In genomic region chr18:3916082-3916481, GRCh38 we compare ENCODE assay signal across 23 cellular contexts.
DNase-seq lines count a peak whose midpoint lies in the region; ATAC-seq, FAIRE-seq and TF ChIP-seq lines count a peak whose summit lies in the region.
"Had no signal": no experiment of that assay in that cellular context is flagged by ENCODE, and none has a peak within 500 bp of the region (broad histone marks: within the 10 kb centered on the region; RNA-seq: fewer than 3 reads in every experiment).

No MANE protein-coding gene starts in this region.

- in situ Hi-C loops in K562 (cut with MboI) = no loop called here

- TF ChIP-seq CTCF in K562 (IDR thresholded peaks at IDR 0.05 in 2 of 3, conservative IDR thresholded peaks at IDR 0.05 in 1 of 3; ENCODE audit: insufficient read depth in 2 of 3, low read depth in 1 of 3, low read length in 3 of 3) (no peak), stomach (IDR thresholded peaks at IDR 0.05) (no peak), Peyer's patch (IDR thresholded peaks at IDR 0.05) (no peak)

- TF ChIP-seq POLR2A in K562 (conservative IDR thresholded peaks at IDR 0.05) (no peak), stomach (IDR thresholded peaks at IDR 0.05) (no peak), Peyer's patch (IDR thresholded peaks at IDR 0.05) (no peak)

- TF ChIP-seq RAD21 in K562 (CRISPR knock-in tag; conservative IDR thresholded peaks at IDR 0.05 in 1 of 2, IDR thresholded peaks at IDR 0.05 in 1 of 2) = no peak

- H3K36me3 ChIP-seq in K562 (ENCODE audit: control insufficient read depth, insufficient read depth, low read length) (no peaks in the 10 kb centered on the region), stomach (no peaks in the 10 kb centered on the region), Peyer's patch (no peaks in the 10 kb centered on the region)
- H3K36me3 ChIP-seq: gastroesophageal sphincter, pancreas, suprapubic skin had no signal

- no peaks in the 10 kb centered on the region for H4K20me1 ChIP-seq in K562 (replicated peaks; ENCODE audit: control insufficient read depth, insufficient read depth, low read length)

- H3K4me3 ChIP-seq in K562 = no peak overlapping the region
- H3K4me3 ChIP-seq in stomach = no peak overlapping the region
- H3K4me3 ChIP-seq in Peyer's patch = no peak overlapping the region
- H3K4me3 ChIP-seq: A549, gastroesophageal sphincter, lung, pancreas, skin epidermis, suprapubic skin had no signal

- no peak overlapping the region for H2AFZ ChIP-seq in K562 (ENCODE audit: low read depth, low read length)

- ATAC-seq in Right ventricle myocardium inferior = peak; percentile 39
- ATAC-seq in K562 = peak; percentile 45
- no peak for ATAC-seq in GM19397 (IDR thresholded peaks at IDR 0.05; ENCODE audit: unreplicated experiment)
- no peak for ATAC-seq in HG03139 (IDR thresholded peaks at IDR 0.05; ENCODE audit: unreplicated experiment)
- ATAC-seq: A549; activated CD8-positive, alpha-beta T cell treated with anti-CD3 and anti-CD28 coated beads for 36 hours; gastroesophageal sphincter; pancreas; T-cell; WTC11 had no signal

- H3K4me1 ChIP-seq in K562 (replicated peaks in 1 of 2; ENCODE audit: control insufficient read depth in 2 of 2, insufficient read depth in 2 of 2, low read length in 2 of 2) (no peaks in the 10 kb centered on the region; a peak in 1 of 5 replicates), stomach (peaks cover 0 to 8% (median 0%) of the 10 kb centered on the region in 4 donors), Peyer's patch (no peaks in the 10 kb centered on the region)
- H3K4me1 ChIP-seq: A549, gastroesophageal sphincter, pancreas, suprapubic skin had no signal

- FAIRE-seq in K562 (lab: Jason Lieb, UNC) = no peak
- FAIRE-seq: A549, GM12892, pancreas had no signal

- under 1% methylated on average over 7 of the region's 7 CpGs for whole genome bisulfite sequencing in K562 (ENCODE audit: insufficient coverage, low coverage, missing lambda C conversion rate)
- WGBS in stomach, 5 donors = 31 to 53% (median 39%) methylated on average over 7 of the region's 7 CpGs

- intact Hi-C loops in Right ventricle myocardium inferior (cut with DNase I) (no loop called here), cardiac septum (cut with DNase I) (loop anchor here (5.0 kb wide), 1 partner anchor 51 kb away; no protein-coding TSS in a partner anchor), K562 (cut with micrococcal nuclease) (no loop called here), stomach (cut with DNase I; ENCODE audit: low total_unique reads) (no loop called here)

- H3K9me3 ChIP-seq in K562 (replicated peaks; ENCODE audit: control insufficient read depth, insufficient read depth, low read depth, low read length) (no peaks in the 10 kb centered on the region), stomach (no peaks in the 10 kb centered on the region), Peyer's patch (no peaks in the 10 kb centered on the region)
- H3K9me3 ChIP-seq: A549, gastroesophageal sphincter, pancreas, suprapubic skin had no signal

- H3K9ac ChIP-seq in K562 (ENCODE audit: insufficient read depth in 1 of 2, low read depth in 2 of 2, low read length in 2 of 2) = no peak overlapping the region

- H3K27me3 ChIP-seq in K562 (ENCODE audit: control insufficient read depth in 2 of 2, insufficient read depth in 2 of 2, low read length in 2 of 2) = no peaks in the 10 kb centered on the region
- peaks cover 0 to 4% (median 0%) of the 10 kb centered on the region in 3 donors for H3K27me3 ChIP-seq in stomach
- no peaks in the 10 kb centered on the region for H3K27me3 ChIP-seq in Peyer's patch
- H3K27me3 ChIP-seq: gastroesophageal sphincter, suprapubic skin had no signal

- no peak overlapping the region for H3K4me2 ChIP-seq in K562 (ENCODE audit: insufficient read depth, low read length)
- H3K4me2 ChIP-seq: A549 had no signal

- H3K9me1 ChIP-seq in K562 (ENCODE audit: control insufficient read depth, insufficient read depth, low read length) = no peaks in the 10 kb centered on the region

- no TSS peak for BruUV-seq in K562 (replicated peaks; lab: Mats Ljungman, UMichigan)

- DNase-seq in Right ventricle myocardium inferior (ENCODE audit: missing footprints) = no peak
- DNase-seq in cardiac septum (ENCODE audit: low spot score) = no peak
- DNase-seq in K562 (ENCODE audit: extremely low read depth in 1 of 4, low spot score in 3 of 4) = peak in 2 of 4 experiments; percentile 17 to 24
- DNase-seq in inferior parietal cortex (ENCODE audit: extremely low spot score) = peak; percentile 54
- DNase-seq in stomach = no peak
- no peak for DNase-seq in Peyer's patch
- DNase-seq: activated CD8-positive, alpha-beta T cell treated with anti-CD3 and anti-CD28 coated beads for 36 hours; activated T-cell treated with anti-CD3 and anti-CD28 coated beads, Interleukin-2, amount 50 U/mL, for 24 hours; Kasumi-1; naive B cell; NCI-H1105; pancreas; stimulated activated CD4-positive, alpha-beta T cell treated with anti-CD3 and anti-CD28 coated beads, Interleukin-4, amount 100 ng/mL, for 1 hour; T-cell had no signal

- H3K27ac ChIP-seq in K562 (ENCODE audit: extremely low read depth, low read depth, low read length) (no peak overlapping the region), stomach (no peak overlapping the region), Peyer's patch (no peak overlapping the region)
- H3K27ac ChIP-seq: A549, gastroesophageal sphincter, pancreas, skin epidermis, suprapubic skin had no signal

- TF ChIP-seq EP300 in K562 (IDR thresholded peaks at IDR 0.05; ENCODE audit: low read length) = no peak
- no peak for TF ChIP-seq EP300 in stomach (IDR thresholded peaks at IDR 0.05)

- POLR2A ChIA-PET in K562 (lab: Yijun Ruan, JAX) = interaction anchor here (0.8 kb wide), 1 partner anchor 17 kb away, joined by 5 read pairs; no protein-coding TSS in a partner anchor

- no peaks in the 10 kb centered on the region for H3K79me2 ChIP-seq in K562 (ENCODE audit: control insufficient read depth, insufficient read depth, low read length)

- CTCF ChIA-PET in K562 (lab: Yijun Ruan, JAX; ENCODE audit: low intra/inter-chr PET ratio) = no interaction called here

TF ChIP-seq in K562, 482 proteins besides CTCF, POLR2A, EP300 and RAD21 (continues in another document):
- TF ChIP-seq STAT5A (IDR thresholded peaks at IDR 0.05; ENCODE audit: borderline replicate concordance, low read length) = 0 out of 2 replicates have a peak, but pooled peaks have one; percentile 15
- peak; percentile 45 for TF ChIP-seq CCNT2 (IDR thresholded peaks at IDR 0.05; ENCODE audit: borderline replicate concordance, extremely low read depth, insufficient read length, low read depth, low read length)
- TF ChIP-seq TCF3 (CRISPR knock-in tag; IDR thresholded peaks at IDR 0.05) = peak; percentile 69
- TF ChIP-seq POLR2AphosphoS5 (IDR thresholded peaks at IDR 0.05; ENCODE audit: control insufficient read depth, insufficient read depth, low read depth, low read length) = 0 out of 2 replicates have a peak, but pooled peaks have one; percentile 18
- peak; percentile 64; the same call in 1 of the 2 replicates for TF ChIP-seq PML (IDR thresholded peaks at IDR 0.05; ENCODE audit: low read length)
- no peak for TF ChIP-seq TFAP4 (CRISPR knock-in tag; IDR thresholded peaks at IDR 0.05; ENCODE audit: borderline replicate concordance)
- no peak for TF ChIP-seq SETDB1 (IDR thresholded peaks at IDR 0.05; ENCODE audit: low read length)
- no peak for TF ChIP-seq HMGN3 (IDR thresholded peaks at IDR 0.05; ENCODE audit: borderline replicate concordance, extremely low read depth, insufficient read length, low read depth, low read length)
- TF ChIP-seq ARID1B (IDR thresholded peaks at IDR 0.05) = peak; percentile 72
- TF ChIP-seq ZNF766 (CRISPR knock-in tag; conservative IDR thresholded peaks at IDR 0.05) = 0 out of 2 replicates have a peak, but pooled peaks have one; percentile 22
- no peak for TF ChIP-seq NFIX (CRISPR knock-in tag; IDR thresholded peaks at IDR 0.05; ENCODE audit: low read depth)
- peak; percentile 95 for TF ChIP-seq BHLHE40 (IDR thresholded peaks at IDR 0.05; ENCODE audit: low read length)
- TF ChIP-seq NCOR1 (IDR thresholded peaks at IDR 0.05) = peak; percentile 47; the same call in 1 of the 2 replicates
- peak; percentile 48 for TF ChIP-seq MTA2 (IDR thresholded peaks at IDR 0.05; ENCODE audit: low read depth)
- peak; percentile 58 for TF ChIP-seq KLF16 (IDR thresholded peaks at IDR 0.05)
- TF ChIP-seq TEAD4 (IDR thresholded peaks at IDR 0.05; ENCODE audit: low read length) = peak; percentile 88
- no peak for TF ChIP-seq TEAD4 (CRISPR knock-in tag; IDR thresholded peaks at IDR 0.05; ENCODE audit: borderline replicate concordance)
- no peak for TF ChIP-seq SIN3A (IDR thresholded peaks at IDR 0.05; ENCODE audit: borderline replicate concordance in 2 of 2, control insufficient read depth in 1 of 2, low read depth in 2 of 2, low read length in 2 of 2)
- TF ChIP-seq ESRRA (IDR thresholded peaks at IDR 0.05; ENCODE audit: borderline replicate concordance, low read depth) = 0 out of 2 replicates have a peak, but pooled peaks have one; percentile 17
- TF ChIP-seq ZNF589 (CRISPR knock-in tag; IDR thresholded peaks at IDR 0.05; ENCODE audit: low read depth) = 0 out of 2 replicates have a peak, but pooled peaks have one; percentile 47
- TF ChIP-seq TRIM24 (IDR thresholded peaks at IDR 0.05) = no peak
- no peak for TF ChIP-seq MEF2D (tag; conservative IDR thresholded peaks at IDR 0.05; ENCODE audit: low read depth)
- 0 out of 4 replicates have a peak, but pooled peaks of 1 of the 2 experiments have one; percentile 39 for TF ChIP-seq MAZ (CRISPR knock-in tag; conservative IDR thresholded peaks at IDR 0.05 in 1 of 2, IDR thresholded peaks at IDR 0.05 in 1 of 2)
- peak; percentile 81 for TF ChIP-seq CBFA2T3 (IDR thresholded peaks at IDR 0.05)
- peak; percentile 84 for TF ChIP-seq TAL1 (IDR thresholded peaks at IDR 0.05)
- TF ChIP-seq HDAC8 (tag; IDR thresholded peaks at IDR 0.05) = no peak

Comparison
In these comparisons a context has a peak if more than half of its experiments do, and no peak if none do; other contexts are left out.
1. ATAC-seq: peak in Right ventricle myocardium inferior (single experiment) and K562 (single experiment); none in GM19397 (single experiment) and HG03139 (single experiment).